25 cellular contexts compared by ENCODE assay signal in genomic region chr3:152997526-152997925, GRCh38.
"Had no signal": no experiment of that assay in that cellular context is flagged by ENCODE, and none has a peak within 500 bp of the region (broad histone marks: within the 10 kb centered on the region; RNA-seq: fewer than 3 reads in every experiment).

No MANE protein-coding gene starts in this region.

- H3K9me3 ChIP-seq: ovary, psoas muscle, right lobe of liver, sigmoid colon, stomach, thoracic aorta, thyroid gland, tibial nerve, upper lobe of left lung, vagina had no signal

- DNase-seq: nephron progenitor cell; occipital lobe; ovary; posterior cingulate gyrus; psoas muscle; right cardiac atrium; right lobe of liver; sigmoid colon; small intestine; stimulated activated CD4-positive, alpha-beta T cell treated with anti-CD3 and anti-CD28 coated beads, Interleukin-15, amount 100 ng/mL, for 24 hours; stimulated activated CD4-positive, alpha-beta T cell treated with anti-CD3 and anti-CD28 coated beads, Interleukin-2, amount 100 ng/mL, for 24 hours; stimulated activated CD4-positive, alpha-beta T cell treated with anti-CD3 and anti-CD28 coated beads, Interleukin-2, amount 100 ng/mL, for 48 hours; stimulated activated CD4-positive, alpha-beta T cell treated with anti-CD3 and anti-CD28 coated beads, Interleukin-4, amount 100 ng/mL, for 24 hours; stimulated activated naive B cell treated with anti-CD40 and anti-IgM and Interleukin-4, amounts not matched to agents 10 μg/mL and 1 μg/mL and 100 μg/mL, for 72 hours; stimulated activated naive CD4-positive, alpha-beta T cell treated with Interleukin-2 at 50 U/mL for 16 hours; stomach; thyroid gland; trophoblast cell; upper lobe of left lung had no signal

- H3K27me3 ChIP-seq: ovary, right lobe of liver, sigmoid colon, stomach, thyroid gland, tibial nerve, upper lobe of left lung, vagina had no signal

- ATAC-seq: natural killer cell treated with Interleukin-12 subunit alpha and Interleukin-12 subunit beta and Interleukin-15 and Interleukin-18, amount 100 ng/mL, for 72 hours; psoas muscle; right cardiac atrium; stimulated activated effector memory CD8-positive, alpha-beta T cell treated with anti-CD3 and anti-CD28 coated beads, Interleukin-12 subunit alpha, Interleukin-12 subunit beta, amount 100 ng/mL, for 72 hours; stimulated activated naive B cell treated with anti-CD40 and anti-IgM and Interleukin-4, amounts not matched to agents 10 μg/mL and 1 μg/mL and 100 μg/mL, for 72 hours had no signal

- H3K36me3 ChIP-seq: ovary, right lobe of liver, sigmoid colon, stomach, thoracic aorta, thyroid gland, tibial nerve, upper lobe of left lung, vagina had no signal

- H2AFZ ChIP-seq: parathyroid adenoma had no signal

- H3K4me3 ChIP-seq: ovary, psoas muscle, right lobe of liver, sigmoid colon, stomach, thoracic aorta, thyroid gland, tibial nerve, upper lobe of left lung, vagina had no signal

- H3K4me1 ChIP-seq: parathyroid adenoma, psoas muscle, right lobe of liver, sigmoid colon, stomach, thyroid gland, tibial nerve, upper lobe of left lung, vagina had no signal
